34 cellular contexts compared by ENCODE assay signal in genomic region chr22:45349916-45350315, GRCh38.
"Had no signal": no experiment of that assay in that cellular context is flagged by ENCODE, and none has a peak within 500 bp of the region (broad histone marks: within the 10 kb centered on the region; RNA-seq: fewer than 3 reads in every experiment).

No MANE protein-coding gene starts in this region.

- H3K27me3 ChIP-seq: MG63 had no signal

- H3K9me3 ChIP-seq: MG63 had no signal

- H3K4me3 ChIP-seq: MG63 had no signal

- DNase-seq: Karpas-422, Kasumi-1, MG63, MM.1S, MV-4-11, NCI-H1048, NCI-H1092, NCI-H1092 treated with DMSO at 0.1 percent for 48 hours, NCI-H1105, NCI-H1105 treated with DMSO at 0.1 percent for 48 hours, NCI-H1417, NCI-H1417 treated with DMSO at 0.1 percent for 48 hours, NCI-H1436, NCI-H146, NCI-H1694, NCI-H1694 treated with DMSO at 0.1 percent for 48 hours, NCI-H187, NCI-H187 treated with DMSO at 0.1 percent for 48 hours, NCI-H1930, NCI-H2029, NCI-H2029 treated with DMSO at 0.1 percent for 48 hours, NCI-H2081, NCI-H2081 treated with DMSO at 0.1 percent for 48 hours, NCI-H2107, NCI-H2171, NCI-H2171 treated with DMSO at 0.1 percent for 48 hours, NCI-H2227 treated with DMSO at 0.1 percent for 48 hours, NCI-H226, NCI-H345, NCI-H446, NCI-H446 treated with DMSO at 0.1 percent for 48 hours, NCI-H510A, NCI-H510A treated with DMSO at 0.1 percent for 48 hours, NCI-H524 had no signal
